Comparison of ENCODE assay signal across 2 cellular contexts in the genomic region with DNA sequence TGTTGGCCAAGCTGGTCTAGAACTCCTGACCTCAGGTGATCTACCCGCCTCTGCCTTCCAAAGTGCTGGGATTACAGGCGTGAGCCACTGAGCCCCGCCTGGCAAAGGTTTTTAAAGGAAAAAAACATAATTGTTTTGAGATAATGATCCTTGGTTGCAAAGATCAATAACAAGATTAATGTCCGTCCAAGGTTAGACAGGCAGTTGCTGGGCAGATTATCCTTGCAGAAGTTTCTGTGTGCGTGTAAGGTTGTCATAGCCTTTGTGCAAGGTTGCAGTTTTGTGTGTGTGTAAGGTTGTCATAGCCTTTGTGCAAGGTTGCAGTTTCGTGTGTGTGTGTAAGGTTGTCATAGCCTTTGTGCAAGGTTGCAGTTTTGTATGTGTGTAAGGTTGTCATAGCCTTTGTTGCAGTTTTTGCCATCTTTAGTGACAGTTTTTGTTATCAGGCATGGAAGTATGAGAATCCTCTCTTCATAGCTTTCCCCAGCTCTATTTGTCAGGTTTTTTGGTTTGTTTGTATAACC.
TF ChIP-seq lines count a peak whose summit lies in the region.

No MANE protein-coding gene starts in this region.

TF ChIP-seq in GM12891, 5 proteins besides CTCF, POLR2A, EP300 and RAD21:
- no peak for TF ChIP-seq TAF1 (IDR thresholded peaks at IDR 0.05; ENCODE audit: low read depth, low read length)

TF ChIP-seq in K562, 482 proteins besides CTCF, POLR2A, EP300 and RAD21:
- TF ChIP-seq ZFX (CRISPR knock-in tag; IDR thresholded peaks at IDR 0.05) (no peak), TAF9B (IDR thresholded peaks at IDR 0.05; ENCODE audit: partially characterized antibody) (no peak), ZNF316 (IDR thresholded peaks at IDR 0.05) (peak; percentile 85), MAFF (IDR thresholded peaks at IDR 0.05; ENCODE audit: low read length) (peak; percentile 80), MAFK (IDR thresholded peaks at IDR 0.05; ENCODE audit: low read length) (peak; percentile 82), C11orf30 (IDR thresholded peaks at IDR 0.05; ENCODE audit: low read depth) (peak; percentile 64; the same call in 1 of the 2 replicates), RFX5 (IDR thresholded peaks at IDR 0.05; ENCODE audit: low read depth, low read length) (peak; percentile 41; the same call in 1 of the 2 replicates), MAFG (tag; conservative IDR thresholded peaks at IDR 0.05) (peak; percentile 34), SIRT6 (IDR thresholded peaks at IDR 0.05; ENCODE audit: low read depth, low read length) (no peak)
